In the genomic region with DNA sequence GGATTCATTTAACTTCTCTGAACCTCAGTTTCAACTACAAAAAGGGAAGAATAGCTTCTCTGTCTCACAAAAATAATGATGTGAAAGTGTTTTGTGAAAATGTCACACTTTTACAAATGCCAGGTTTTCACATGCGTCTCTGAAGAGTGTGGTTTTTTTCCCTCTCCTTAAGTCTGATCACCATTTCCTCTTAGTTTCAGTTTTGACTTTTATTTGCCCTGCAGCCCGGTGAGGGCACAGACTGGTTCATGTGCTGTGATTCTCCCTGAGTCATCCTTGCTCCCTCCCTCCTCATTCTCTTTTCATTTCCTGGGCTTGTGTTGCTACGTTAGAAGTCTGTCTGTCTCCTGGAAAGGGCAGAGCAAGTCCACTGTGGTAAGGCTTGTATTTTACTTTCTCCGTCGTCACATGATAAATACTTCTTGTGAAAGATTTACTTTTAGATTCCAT, we compare ENCODE assay signal across 8 cellular contexts.
A peak's percentile ranks its signal among the peaks of the same experiment; 100 is the strongest.
DNase-seq lines count a peak whose midpoint lies in the region; ATAC-seq and TF ChIP-seq lines count a peak whose summit lies in the region.

No MANE protein-coding gene starts in this region.

- no peaks in the 10 kb centered on the region for H3K9me3 Mint-ChIP-seq in endothelial cell (ENCODE audit: unreplicated experiment)

- no peaks in the 10 kb centered on the region for H3K27me3 Mint-ChIP-seq in endothelial cell (ENCODE audit: unreplicated experiment)

- H3K27ac ChIP-seq in KOPT-K1 (ENCODE audit: low read depth, low read length, poor library complexity, severe bottlenecking), result peak overlapping the region; percentile 63

- H3K36me3 ChIP-seq in KOPT-K1 (ENCODE audit: insufficient read depth, low read length), result no peaks in the 10 kb centered on the region

- H3K9me3 ChIP-seq in KOPT-K1 (ENCODE audit: insufficient read depth, low read length, poor library complexity, severe bottlenecking), result no peaks in the 10 kb centered on the region

- H3K4me1 Mint-ChIP-seq in endothelial cell (ENCODE audit: unreplicated experiment), result peaks cover 6% of the 10 kb centered on the region

- peak overlapping the region; percentile 83 for H3K27ac Mint-ChIP-seq in endothelial cell (ENCODE audit: unreplicated experiment)

- H3K36me3 Mint-ChIP-seq in endothelial cell (ENCODE audit: low read depth, unreplicated experiment), result peaks cover 6% of the 10 kb centered on the region

- TF ChIP-seq CTCF in endothelial cell (IDR thresholded peaks at IDR 0.05; ENCODE audit: unreplicated experiment), result no peak

- DNase-seq in DMS153 treated with DMSO at 0.1 percent for 48 hours (lab: John Stamatoyannopoulos, UW; ENCODE audit: unreplicated experiment), result peak; percentile 56
- DNase-seq in activated CD4-positive, alpha-beta T cell treated with anti-CD3 and anti-CD28 coated beads for 48 hours, result peak; percentile 64
- DNase-seq in endothelial cell (ENCODE audit: low spot score), result peak; percentile 6
- DNase-seq in midbrain (lab: John Stamatoyannopoulos, UW), result peak; percentile 68
- DNase-seq in stimulated activated naive CD8-positive, alpha-beta T cell treated with anti-CD3 and anti-CD28 coated beads, Interleukin-15, Interleukin-2, amounts not matched to agents 100 U/mL and 50 U/mL, for 24 hours, result peak; percentile 43
- no peak for DNase-seq in NCI-H2171 treated with DMSO at 0.1 percent for 48 hours (lab: John Stamatoyannopoulos, UW)

- peak overlapping the region; percentile 42 for H3K4me3 Mint-ChIP-seq in endothelial cell (ENCODE audit: unreplicated experiment)

- ATAC-seq in GM21717 (IDR thresholded peaks at IDR 0.05; ENCODE audit: unreplicated experiment), result peak; percentile 86
- ATAC-seq in stimulated activated naive CD8-positive, alpha-beta T cell treated with anti-CD3 and anti-CD28 coated beads, Interleukin-15, Interleukin-2, amounts not matched to agents 100 U/mL and 50 U/mL, for 24 hours, result peak; percentile 99
